8 cellular contexts compared by ENCODE assay signal in genomic region chr6:27545271-27546046, GRCh38.
A peak's percentile ranks its signal among the peaks of the same experiment; 100 is the strongest.
DNase-seq lines count a peak whose midpoint lies in the region; ATAC-seq and TF ChIP-seq lines count a peak whose summit lies in the region.

No MANE protein-coding gene starts in this region.

- no TSS peak for BruUV-seq in IMR-90 (replicated peaks; lab: Mats Ljungman, UMichigan)

- H3K4ac ChIP-seq in IMR-90 (ENCODE audit: low read depth, low read length) = no peak overlapping the region

- TF ChIP-seq CTCF in IMR-90 (conservative IDR thresholded peaks at IDR 0.05; ENCODE audit: low read depth, low read length) (no peak), astrocyte of the spinal cord (IDR thresholded peaks at IDR 0.05; ENCODE audit: low read depth, low read length) (no peak), neural crest cell (conservative IDR thresholded peaks at IDR 0.05) (no peak), left lung (IDR thresholded peaks at IDR 0.05) (no peak), lower leg skin (IDR thresholded peaks at IDR 0.05) (no peak)

- no peak overlapping the region for H2AK9ac ChIP-seq in IMR-90 (replicated peaks; ENCODE audit: low read depth, low read length, poor library complexity)

- no peak overlapping the region for H3K23ac ChIP-seq in IMR-90 (ENCODE audit: low read depth, low read length)

- H3K4me1 ChIP-seq in IMR-90 (ENCODE audit: control insufficient read depth, insufficient read depth, low read length) = no peaks in the 10 kb centered on the region
- H3K4me1 ChIP-seq in left lung = no peaks in the 10 kb centered on the region

- no peak overlapping the region for H2AK5ac ChIP-seq in IMR-90 (ENCODE audit: low read depth, low read length)

- H2BK15ac ChIP-seq in IMR-90 (ENCODE audit: low read depth, low read length) = no peak overlapping the region

- peak overlapping the region; percentile 85 for H3K4me2 ChIP-seq in IMR-90 (ENCODE audit: low read depth, low read length)

- no peaks in the 10 kb centered on the region for H4K20me1 ChIP-seq in IMR-90 (ENCODE audit: insufficient read depth, low read length)

- H3K14ac ChIP-seq in IMR-90 (replicated peaks; ENCODE audit: low read depth, low read length) = no peak overlapping the region

- H4K8ac ChIP-seq in IMR-90 (ENCODE audit: low read depth in 2 of 2, low read length in 2 of 2) = no peak overlapping the region

- H2AFZ ChIP-seq in IMR-90 (replicated peaks; ENCODE audit: low read length, poor library complexity) = peak overlapping the region; percentile 74

- no peak for TF ChIP-seq RAD21 in IMR-90 (IDR thresholded peaks at IDR 0.05; ENCODE audit: low read length)

- H2BK5ac ChIP-seq in IMR-90 (ENCODE audit: low read depth, low read length, poor library complexity, severe bottlenecking) = no peak overlapping the region

- DNase-seq in IMR-90 (peak; percentile 76), astrocyte of the spinal cord (ENCODE audit: low read depth, low spot score) (peak; percentile 69), neural crest cell (ENCODE audit: low read depth, low spot score) (peak; percentile 28), DMS153 (lab: John Stamatoyannopoulos, UW) (no peak), left lung (no peak), T-helper 9 cell (no peak), lower leg skin (ENCODE audit: low spot score in 2 of 2) (no peak)

- H3K4me3 Mint-ChIP-seq in neural crest cell = peak overlapping the region; percentile 83

- dilution Hi-C loops in IMR-90 (cut with HindIII; ENCODE audit: low sequenced_read_pairs, unreplicated experiment) = no loop called here

- peaks cover 94% of the 10 kb centered on the region for H3K27me3 Mint-ChIP-seq in neural crest cell (ENCODE audit: low read depth)

- H3K56ac ChIP-seq in IMR-90 (ENCODE audit: extremely low read depth, insufficient read depth, low read length) = no peak overlapping the region

- no peak overlapping the region for H2BK20ac ChIP-seq in IMR-90 (ENCODE audit: low read depth, low read length)

- H4K91ac ChIP-seq in IMR-90 (ENCODE audit: insufficient read depth, low read depth, low read length) = no peak overlapping the region

- H2BK120ac ChIP-seq in IMR-90 (ENCODE audit: low read depth, low read length) = no peak overlapping the region

- no peaks in the 10 kb centered on the region for H3K27me3 ChIP-seq in IMR-90 (ENCODE audit: control insufficient read depth, insufficient read depth, low read length)
- H3K27me3 ChIP-seq in left lung = peaks cover 60 to 100% of the 10 kb centered on the region in 2 donors

- H3K4me1 Mint-ChIP-seq in neural crest cell = peaks cover 30% of the 10 kb centered on the region

- CTCF ChIA-PET in IMR-90 (lab: Yijun Ruan, JAX) = no interaction called here

- WGBS in IMR-90 (ENCODE audit: extremely low coverage in 2 of 2, insufficient read length in 1 of 2), 2 experiments = 14% methylated on average over 8 of the region's 32 CpGs; no CpG with 5 or more reads in 1 of the 2 experiments
- 8 to 15% methylated on average over 32 of the region's 32 CpGs for WGBS in lower leg skin, 2 donors

- no peak overlapping the region; the same call in 1 of the 2 replicates for H3K9ac ChIP-seq in IMR-90 (ENCODE audit: low read depth, low read length)

- H3K36me3 ChIP-seq in IMR-90 (ENCODE audit: control insufficient read depth, insufficient read depth, low read length) (no peaks in the 10 kb centered on the region), left lung (no peaks in the 10 kb centered on the region)

- in situ Hi-C loops in IMR-90 (cut with MboI; ENCODE audit: low sequenced_read_pairs) (no loop called here), astrocyte of the spinal cord (cut with HindIII; ENCODE audit: low sequenced_read_pairs) (no loop called here)

- H3K9me3 ChIP-seq in IMR-90 (ENCODE audit: control insufficient read depth, insufficient read depth, low read length) = no peaks in the 10 kb centered on the region
- peaks cover 0 to 2% of the 10 kb centered on the region in 2 donors for H3K9me3 ChIP-seq in left lung

- H3K36me3 Mint-ChIP-seq in neural crest cell (ENCODE audit: low read depth) = no peaks in the 10 kb centered on the region

- H3K79me1 ChIP-seq in IMR-90 (ENCODE audit: low read depth in 1 of 2, low read length in 2 of 2) = no peaks in the 10 kb centered on the region

- H3K4me3 ChIP-seq in IMR-90 (ENCODE audit: insufficient read depth, low read depth, low read length) (peak overlapping the region; percentile 50), astrocyte of the spinal cord (ENCODE audit: low read depth, low read length) (peak overlapping the region; percentile 50), left lung (no peak overlapping the region), lower leg skin (ENCODE audit: low read depth, poor library complexity, severe bottlenecking) (no peak overlapping the region)

- H3K27ac ChIP-seq in IMR-90 (ENCODE audit: insufficient read depth, low read length) = no peak overlapping the region
- no peak overlapping the region for H3K27ac ChIP-seq in left lung

- peaks cover 11% of the 10 kb centered on the region for H3K9me3 Mint-ChIP-seq in neural crest cell

- peak overlapping the region; percentile 30 for H3K27ac Mint-ChIP-seq in neural crest cell (ENCODE audit: unreplicated experiment)

- intact Hi-C loops in IMR-90 (cut with micrococcal nuclease) = loop anchor here (1.0 to 5.0 kb wide), 4 partner anchors 26 to 142 kb away; no protein-coding TSS in a partner anchor
- intact Hi-C loops in left lung (cut with DNase I) = no loop called here
- intact Hi-C loops in lower leg skin (cut with DNase I; ENCODE audit: low total_unique reads) = no loop called here

- POLR2A ChIA-PET in IMR-90 (lab: Charles Lee; ENCODE audit: unreplicated experiment) = no interaction called here

- TF ChIP-seq POLR2A in IMR-90 (IDR thresholded peaks at IDR 0.05; ENCODE audit: low read depth, low read length) = no peak
- TF ChIP-seq POLR2A in lower leg skin (IDR thresholded peaks at IDR 0.05) = no peak

- ATAC-seq in GM18517 (IDR thresholded peaks at IDR 0.05; ENCODE audit: unreplicated experiment) (peak; percentile 46), IMR-90 (ENCODE audit: low read depth) (peak; percentile 84), left lung (no peak)

- H3K9me1 ChIP-seq in IMR-90 (ENCODE audit: insufficient read depth, low read length) = no peaks in the 10 kb centered on the region

- H3K18ac ChIP-seq in IMR-90 (ENCODE audit: low read depth, low read length) = no peak overlapping the region

- H4K5ac ChIP-seq in IMR-90 (ENCODE audit: low read depth, low read length) = no peak overlapping the region

TF ChIP-seq in IMR-90, 13 proteins besides CTCF, POLR2A, EP300 and RAD21:
- TF ChIP-seq RCOR1 (IDR thresholded peaks at IDR 0.05; ENCODE audit: insufficient replicate concordance, low read length) (no peak), BHLHE40 (IDR thresholded peaks at IDR 0.05; ENCODE audit: low read depth, low read length) (no peak), FOS (IDR thresholded peaks at IDR 0.05; ENCODE audit: low read depth, low read length) (no peak; the same call in 1 of the 2 replicates), CEBPB (IDR thresholded peaks at IDR 0.05; ENCODE audit: low read depth, low read length) (peak; percentile 58; the same call in 1 of the 2 replicates), CHD1 (IDR thresholded peaks at IDR 0.05; ENCODE audit: low read depth, low read length) (no peak)
- TF ChIP-seq, protein P1, sequence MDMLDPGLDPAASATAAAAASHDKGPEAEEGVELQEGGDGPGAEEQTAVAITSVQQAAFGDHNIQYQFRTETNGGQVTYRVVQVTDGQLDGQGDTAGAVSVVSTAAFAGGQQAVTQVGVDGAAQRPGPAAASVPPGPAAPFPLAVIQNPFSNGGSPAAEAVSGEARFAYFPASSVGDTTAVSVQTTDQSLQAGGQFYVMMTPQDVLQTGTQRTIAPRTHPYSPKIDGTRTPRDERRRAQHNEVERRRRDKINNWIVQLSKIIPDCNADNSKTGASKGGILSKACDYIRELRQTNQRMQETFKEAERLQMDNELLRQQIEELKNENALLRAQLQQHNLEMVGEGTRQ (IDR thresholded peaks at IDR 0.05; ENCODE audit: low read depth, low read length) = no peak

Comparison
In these comparisons a context has a peak if more than half of its experiments do, and no peak if none do; other contexts are left out.
1. DNase-seq: peak in IMR-90 (single experiment), astrocyte of the spinal cord (single experiment) and neural crest cell (single experiment); none in DMS153 (single experiment), left lung (0 of 2), T-helper 9 cell (single experiment) and lower leg skin (0 of 2).
2. H3K4me3 ChIP-seq: peak in IMR-90 (single experiment) and astrocyte of the spinal cord (single experiment); none in left lung (0 of 2) and lower leg skin (single experiment).